In the genomic region with DNA sequence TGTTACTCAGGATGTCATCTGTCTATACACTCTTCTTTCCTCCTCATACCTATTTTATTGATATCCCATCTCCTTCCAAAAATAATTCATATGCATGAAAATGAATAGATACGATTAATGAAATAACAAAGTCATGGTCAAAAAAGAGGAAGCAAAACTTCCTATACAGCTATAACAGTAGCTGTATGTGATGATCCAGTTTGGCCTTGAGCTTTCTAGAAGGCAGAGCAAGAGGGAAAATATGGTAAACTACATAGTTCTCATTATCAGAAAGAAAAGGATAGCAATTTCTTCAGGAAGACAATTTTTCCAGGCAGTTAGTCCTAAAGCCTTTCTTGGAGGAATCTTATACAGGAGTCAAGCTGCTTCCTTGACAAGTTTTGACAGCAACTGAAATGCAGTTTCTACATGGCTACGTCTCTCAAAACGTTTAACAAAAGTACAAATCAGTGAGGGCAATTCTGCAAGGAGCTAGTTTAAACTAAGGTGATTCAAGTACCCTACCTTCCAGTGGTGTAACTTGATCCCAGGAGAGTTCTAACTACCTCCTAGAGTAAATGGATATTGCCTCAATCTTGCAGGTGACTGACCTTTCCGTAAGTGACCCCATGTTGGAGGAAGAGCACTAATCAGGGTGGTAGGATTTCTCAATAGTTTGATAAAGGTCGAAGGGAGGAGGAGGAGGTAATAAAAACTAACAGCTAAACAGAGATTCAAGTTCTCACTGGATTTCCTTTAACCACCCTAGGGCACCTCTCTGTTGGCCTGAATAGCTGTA, we compare ENCODE assay signal across 8 cellular contexts. TPM values are rescaled to one million over a fixed set of nuclear protein-coding genes. Genes with fewer than 3 reads are reported as not detected.
A peak's percentile ranks its signal among the peaks of the same experiment; 100 is the strongest.
DNase-seq lines count a peak whose midpoint lies in the region; ATAC-seq and TF ChIP-seq lines count a peak whose summit lies in the region.

No MANE protein-coding gene starts in this region.

- H3K9ac ChIP-seq in SU-DHL-6 (ENCODE audit: low read length), result peak overlapping the region; percentile 88

- DNase-seq in activated T-cell treated with anti-CD3 and anti-CD28 coated beads, Interleukin-2, amount 50 U/mL, for 4 hours, result no peak
- DNase-seq in activated T-cell treated with anti-CD3 and anti-CD28 coated beads, Interleukin-2, amount 50 U/mL, for 1 hour, result no peak
- no peak for DNase-seq in iPS DF 6.9 (ENCODE audit: low read depth, low spot score)
- DNase-seq in testis, result no peak
- no peak for DNase-seq in hepatic stellate cell (ENCODE audit: low spot score)
- no peak for DNase-seq in kidney glomerular epithelial cell (lab: John Stamatoyannopoulos, UW)
- no peak for DNase-seq in NCI-H526 treated with DMSO at 0.1 percent for 48 hours (lab: John Stamatoyannopoulos, UW)

- intact Hi-C loops in testis (cut with DNase I; ENCODE audit: low total_unique reads), result no loop called here

- H3K9me3 ChIP-seq in SU-DHL-6 (ENCODE audit: insufficient read depth, low read length) (no peaks in the 10 kb centered on the region), iPS DF 6.9 (ENCODE audit: control insufficient read depth, insufficient read depth, low read length) (no peaks in the 10 kb centered on the region), testis (no peaks in the 10 kb centered on the region)

- peaks cover 5% of the 10 kb centered on the region; the same call in 1 of the 2 replicates for H4K20me1 ChIP-seq in SU-DHL-6 (ENCODE audit: low read depth, low read length)

- H3K27ac ChIP-seq in SU-DHL-6 (ENCODE audit: low read depth, low read length) (peak overlapping the region; percentile 77), iPS DF 6.9 (ENCODE audit: low read length) (no peak overlapping the region), testis (no peak overlapping the region)

- H3K4me2 ChIP-seq in SU-DHL-6 (ENCODE audit: low read depth, low read length, poor library complexity, severe bottlenecking), result peak overlapping the region; percentile 83

- peaks cover 2% of the 10 kb centered on the region; the same call in 1 of the 2 replicates for H3K4me1 ChIP-seq in iPS DF 6.9 (ENCODE audit: control insufficient read depth, insufficient read depth, low read length)
- peaks cover 10% of the 10 kb centered on the region for H3K4me1 ChIP-seq in testis

- H3K27me3 Mint-ChIP-seq in activated T-cell treated with anti-CD3 and anti-CD28 coated beads, Interleukin-2, amount 50 U/mL, for 4 hours (ENCODE audit: low read depth), result no peaks in the 10 kb centered on the region

- peaks cover 8% of the 10 kb centered on the region; the same call in 1 of the 2 replicates for H3K36me3 ChIP-seq in SU-DHL-6 (ENCODE audit: low read length)
- peaks cover under 1% of the 10 kb centered on the region; the same call in 1 of the 2 replicates for H3K36me3 ChIP-seq in iPS DF 6.9 (ENCODE audit: control insufficient read depth, insufficient read depth, low read length)
- H3K36me3 ChIP-seq in testis (ENCODE audit: low read depth, missing control alignments), result no peaks in the 10 kb centered on the region

- TF ChIP-seq CTCF in SU-DHL-6 (IDR thresholded peaks at IDR 0.05; ENCODE audit: insufficient read depth, low read length, poor library complexity, severe bottlenecking) (no peak), testis (IDR thresholded peaks at IDR 0.05) (no peak)

- peak overlapping the region; percentile 90 for H2AFZ ChIP-seq in SU-DHL-6 (ENCODE audit: low read depth, low read length, severe bottlenecking)

- no peaks in the 10 kb centered on the region for H3K9me3 Mint-ChIP-seq in activated T-cell treated with anti-CD3 and anti-CD28 coated beads, Interleukin-2, amount 50 U/mL, for 4 hours

- peaks cover 41% of the 10 kb centered on the region for H3K79me2 ChIP-seq in SU-DHL-6 (ENCODE audit: insufficient read depth, low read length)

- H3F3A ChIP-seq in SU-DHL-6 (ENCODE audit: insufficient read depth), result peaks cover 17% of the 10 kb centered on the region

- H3K9me2 ChIP-seq in SU-DHL-6 (replicated peaks; ENCODE audit: insufficient read depth, low read length), result no peaks in the 10 kb centered on the region

- H3K27me3 ChIP-seq in SU-DHL-6 (ENCODE audit: low read length) (no peaks in the 10 kb centered on the region), iPS DF 6.9 (ENCODE audit: control insufficient read depth, insufficient read depth, low read length) (no peaks in the 10 kb centered on the region), testis (no peaks in the 10 kb centered on the region)

- 100% methylated on average over 1 of the region's 5 CpGs for WGBS in iPS DF 6.9 (ENCODE audit: insufficient coverage, insufficient read length)
- WGBS in testis, 2 donors, result 32 to 37% methylated on average over 5 of the region's 5 CpGs

- H3K4me3 ChIP-seq in SU-DHL-6 (ENCODE audit: insufficient read depth, low read length, poor library complexity, severe bottlenecking) (peak overlapping the region; percentile 91), iPS DF 6.9 (ENCODE audit: low read length) (peak overlapping the region; percentile 82; the same call in 1 of the 2 replicates), testis (peak overlapping the region; percentile 62 to 75)

- no peak for ATAC-seq in activated T-cell treated with anti-CD3 and anti-CD28 coated beads, Interleukin-2, amount 50 U/mL, for 4 hours

- peaks cover 21% of the 10 kb centered on the region for H3K4me1 Mint-ChIP-seq in activated T-cell treated with anti-CD3 and anti-CD28 coated beads, Interleukin-2, amount 50 U/mL, for 4 hours (ENCODE audit: low read depth)

- H3K36me3 Mint-ChIP-seq in activated T-cell treated with anti-CD3 and anti-CD28 coated beads, Interleukin-2, amount 50 U/mL, for 4 hours (ENCODE audit: insufficient read depth), result no peaks in the 10 kb centered on the region

- no peak for TF ChIP-seq POLR2A in testis (IDR thresholded peaks at IDR 0.05)

- peak overlapping the region; percentile 84 for H3K4me3 Mint-ChIP-seq in activated T-cell treated with anti-CD3 and anti-CD28 coated beads, Interleukin-2, amount 50 U/mL, for 4 hours

RNA-seq across cellular contexts. Expression of gene SPAG5, which starts 1.0 kb away (rescaled TPM):
- 10 to 100 TPM; 23.8 to 30.4 (median 30.1) TPM for total RNA-seq in activated T-cell treated with anti-CD3 and anti-CD28 coated beads, Interleukin-2, amount 50 U/mL, for 4 hours
- 100 to 1,000 TPM in 1 of 2 donors, 10 to 100 TPM in 1; 79.4 to 116 TPM for total RNA-seq in testis
- polyA plus RNA-seq in testis (ENCODE audit: insufficient read depth, low read depth, low replicate concordance), result 232 TPM

RNA-seq across cellular contexts. Expression of gene RSKR, which starts 16.2 kb away (rescaled TPM):
- 10 to 100 TPM; 24.6 to 25.3 (median 24.7) TPM for total RNA-seq in activated T-cell treated with anti-CD3 and anti-CD28 coated beads, Interleukin-2, amount 50 U/mL, for 4 hours
- total RNA-seq in testis, result 10 to 100 TPM; 38.0 to 41.7 TPM
- 18.1 TPM for polyA plus RNA-seq in testis (ENCODE audit: insufficient read depth, low read depth, low replicate concordance)

RNA-seq across cellular contexts. Expression of gene ALDOC, which starts 21.1 kb away (rescaled TPM):
- 10 to 100 TPM; 12.4 to 18.4 (median 16.5) TPM for total RNA-seq in activated T-cell treated with anti-CD3 and anti-CD28 coated beads, Interleukin-2, amount 50 U/mL, for 4 hours
- total RNA-seq in testis, result 10 to 100 TPM; 30.7 to 65.8 TPM
- polyA plus RNA-seq in testis (ENCODE audit: insufficient read depth, low read depth, low replicate concordance), result 29.2 TPM

RNA-seq across cellular contexts. Expression of gene PIGS, which starts 26.5 kb away (rescaled TPM):
- 10 to 100 TPM; 47.0 to 49.9 (median 48.3) TPM for total RNA-seq in activated T-cell treated with anti-CD3 and anti-CD28 coated beads, Interleukin-2, amount 50 U/mL, for 4 hours
- total RNA-seq in testis, result 100 to 1,000 TPM in 1 of 2 donors, 10 to 100 TPM in 1; 92.4 to 124 TPM
- 57.7 TPM for polyA plus RNA-seq in testis (ENCODE audit: insufficient read depth, low read depth, low replicate concordance)

RNA-seq across cellular contexts. Expression of gene UNC119, which starts 45.4 kb away (rescaled TPM):
- total RNA-seq in activated T-cell treated with anti-CD3 and anti-CD28 coated beads, Interleukin-2, amount 50 U/mL, for 4 hours, result 10 to 100 TPM; 21.7 to 26.0 (median 21.8) TPM
- total RNA-seq in testis, result 100 to 1,000 TPM; 175 to 180 TPM
- polyA plus RNA-seq in testis (ENCODE audit: insufficient read depth, low read depth, low replicate concordance), result 94.9 TPM
